In the genomic region with DNA sequence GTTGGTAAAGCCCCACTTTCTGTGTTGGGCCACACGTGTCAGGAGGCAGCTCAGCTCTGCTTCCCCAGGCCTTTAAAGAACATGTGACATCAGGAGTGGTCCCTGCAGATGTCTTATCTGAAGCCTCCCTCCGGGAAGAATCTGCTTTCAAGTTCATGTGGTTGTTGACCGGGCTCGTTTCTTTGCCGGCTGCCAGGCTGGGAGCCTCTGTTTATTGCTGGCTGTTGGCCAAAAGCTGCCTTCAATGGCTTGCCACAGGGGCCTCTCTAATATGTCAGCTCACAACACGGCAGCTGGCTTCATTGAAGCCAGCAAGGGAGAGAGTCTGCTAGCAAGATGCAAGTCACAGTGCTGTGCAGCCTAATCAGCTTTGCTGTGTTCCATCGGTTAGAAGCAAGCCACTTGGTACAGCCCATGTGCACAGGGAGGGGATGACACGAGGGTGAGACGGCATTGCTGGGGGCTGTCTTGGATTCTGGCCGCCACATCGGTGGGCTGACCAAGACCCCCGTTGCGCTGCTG, we compare ENCODE assay signal across 9 cellular contexts. TPM values are rescaled to one million over a fixed set of nuclear protein-coding genes. Genes with fewer than 3 reads are reported as not detected.
DNase-seq lines count a peak whose midpoint lies in the region; ATAC-seq and TF ChIP-seq lines count a peak whose summit lies in the region.
"Had no signal": no experiment of that assay in that cellular context is flagged by ENCODE, and none has a peak within 500 bp of the region (broad histone marks: within the 10 kb centered on the region; RNA-seq: fewer than 3 reads in every experiment).

No MANE protein-coding gene starts in this region.

- H3K36me3 ChIP-seq in fibroblast of lung (ENCODE audit: control insufficient read depth, insufficient read depth, low read length) (peaks cover 4% of the 10 kb centered on the region), smooth muscle cell (ENCODE audit: low read depth) (no peaks in the 10 kb centered on the region)

- H3K4me2 ChIP-seq in fibroblast of lung (ENCODE audit: extremely low read depth, insufficient read depth, low read length) (no peak overlapping the region), smooth muscle cell (peak overlapping the region; percentile 16)

- H3K4me1 ChIP-seq in fibroblast of lung (ENCODE audit: control insufficient read depth, extremely low read depth, insufficient read depth, low read length) (peaks cover 24% of the 10 kb centered on the region), smooth muscle cell (ENCODE audit: low read depth) (no peaks in the 10 kb centered on the region)

- DNase-seq in NCI-H774 (lab: John Stamatoyannopoulos, UW) (peak; percentile 62), fibroblast of lung (ENCODE audit: low read depth in 2 of 2) (peak; percentile 21 to 69), smooth muscle cell (lab: John Stamatoyannopoulos, UW; ENCODE audit: unreplicated experiment) (no peak), Kasumi-1 (lab: John Stamatoyannopoulos, UW) (no peak), KG1 (lab: John Stamatoyannopoulos, UW) (no peak)
- DNase-seq: activated CD4-positive, alpha-beta memory T cell treated with anti-CD3 and anti-CD28 coated beads for 36 hours had no signal

- no peak overlapping the region for H3K9ac ChIP-seq in fibroblast of lung (ENCODE audit: insufficient read depth, low read length)
- no peak overlapping the region for H3K9ac ChIP-seq in smooth muscle cell (ENCODE audit: low read depth)

- H4K20me1 ChIP-seq in fibroblast of lung (ENCODE audit: control insufficient read depth, extremely low read depth, insufficient read depth, low read length) = no peaks in the 10 kb centered on the region
- no peaks in the 10 kb centered on the region for H4K20me1 ChIP-seq in smooth muscle cell (ENCODE audit: low read depth)

- no peak overlapping the region for H3K4me3 ChIP-seq in fibroblast of lung (replicated peaks in 1 of 4; ENCODE audit: control extremely low read depth in 1 of 4, insufficient read depth in 1 of 4, low read depth in 3 of 4, low read length in 4 of 4)
- H3K4me3 ChIP-seq in smooth muscle cell = no peak overlapping the region

- H3K9me3 ChIP-seq in fibroblast of lung (ENCODE audit: control insufficient read depth, insufficient read depth, low read depth, low read length) (no peaks in the 10 kb centered on the region), smooth muscle cell (replicated peaks; ENCODE audit: low read depth) (no peaks in the 10 kb centered on the region)

- H2AFZ ChIP-seq in fibroblast of lung (ENCODE audit: low read length) (no peak overlapping the region), smooth muscle cell (ENCODE audit: low read depth) (peak overlapping the region; percentile 23)

- no peak for TF ChIP-seq EP300 in Ishikawa (IDR thresholded peaks at IDR 0.05; ENCODE audit: borderline replicate concordance)

- TF ChIP-seq CTCF in fibroblast of lung (conservative IDR thresholded peaks at IDR 0.05 in 1 of 2, IDR thresholded peaks at IDR 0.05 in 1 of 2; ENCODE audit: low read depth in 1 of 2, low read length in 2 of 2) = no peak
- TF ChIP-seq CTCF in smooth muscle cell (IDR thresholded peaks at IDR 0.05; ENCODE audit: borderline replicate concordance, insufficient read depth, poor library complexity, severe bottlenecking) = no peak

- ATAC-seq in HG02763 (IDR thresholded peaks at IDR 0.05; ENCODE audit: unreplicated experiment) = no peak
- ATAC-seq in GM21515 (IDR thresholded peaks at IDR 0.05; ENCODE audit: unreplicated experiment) = no peak

- peaks cover 13% of the 10 kb centered on the region for H3F3A ChIP-seq in smooth muscle cell (ENCODE audit: low read depth)

- H3K79me2 ChIP-seq in fibroblast of lung (ENCODE audit: control insufficient read depth, insufficient read depth, low read length) (no peaks in the 10 kb centered on the region), smooth muscle cell (ENCODE audit: low read depth) (no peaks in the 10 kb centered on the region)

- whole genome bisulfite sequencing in smooth muscle cell (ENCODE audit: low lambda C conversion rate) = 45% methylated on average over 13 of the region's 13 CpGs

- H3K27ac ChIP-seq in fibroblast of lung (ENCODE audit: insufficient read depth, low read length) (no peak overlapping the region), smooth muscle cell (ENCODE audit: low read depth) (no peak overlapping the region)

- H3K27me3 ChIP-seq in fibroblast of lung (ENCODE audit: control insufficient read depth, insufficient read depth, low read length) (no peaks in the 10 kb centered on the region), smooth muscle cell (ENCODE audit: low read depth) (no peaks in the 10 kb centered on the region)

- TF ChIP-seq RAD21 in Ishikawa (IDR thresholded peaks at IDR 0.05; ENCODE audit: low read depth) = no peak

TF ChIP-seq in Ishikawa, 13 proteins besides CTCF, POLR2A, EP300 and RAD21:
- TF ChIP-seq REST (IDR thresholded peaks at IDR 0.05; ENCODE audit: low read depth) (no peak), NFIC (IDR thresholded peaks at IDR 0.05) (peak; percentile 34; the same call in 1 of the 2 replicates)
TF ChIP-seq in Ishikawa: peak in this region for 1.

RNA-seq across cellular contexts. Expression of gene MRGPRF, which starts 14.6 kb away (rescaled TPM):
- total RNA-seq in fibroblast of lung (63.9 and 84.2 TPM in 2 replicates), smooth muscle cell (6.7 and 6.8 TPM in 2 replicates)
- polyA plus RNA-seq in fibroblast of lung (47.5 and 88.1 TPM in 2 replicates), smooth muscle cell (17.2 and 20.1 TPM in 2 replicates)
- polyA plus RNA-seq in fibroblast of lung (2012) = 87.8 and 142 TPM in 2 replicates
- 84.7 and 165 TPM in 2 replicates for polyA minus RNA-seq in fibroblast of lung (ENCODE audit: low replicate concordance)
- total RNA-seq: activated CD4-positive, alpha-beta memory T cell treated with anti-CD3 and anti-CD28 coated beads for 36 hours had no signal

RNA-seq across cellular contexts. Expression of gene MRGPRD, which starts 17.7 kb away (rescaled TPM):
- total RNA-seq in fibroblast of lung (not detected in 2 replicates), smooth muscle cell (not detected in 2 replicates)
- polyA plus RNA-seq in fibroblast of lung (not detected in 2 replicates), smooth muscle cell (0.25 TPM in 1 of 2 replicates, not detected in the other)
- not detected in 2 replicates for polyA plus RNA-seq in fibroblast of lung (2012)
- polyA minus RNA-seq in fibroblast of lung (ENCODE audit: low replicate concordance) = 2.3 TPM in 1 of 2 replicates, not detected in the other
- total RNA-seq: activated CD4-positive, alpha-beta memory T cell treated with anti-CD3 and anti-CD28 coated beads for 36 hours had no signal

RNA-seq across cellular contexts. Expression of gene TPCN2, which starts 50.3 kb away (rescaled TPM):
- 8.7 and 11.7 TPM in 2 replicates for total RNA-seq in fibroblast of lung
- polyA plus RNA-seq in fibroblast of lung = 7.7 and 9.7 TPM in 2 replicates
- polyA plus RNA-seq in fibroblast of lung (2012) = 7.1 and 9.9 TPM in 2 replicates
- polyA minus RNA-seq in fibroblast of lung (ENCODE audit: low replicate concordance) = 24.2 and 31.8 TPM in 2 replicates
- total RNA-seq in smooth muscle cell = 5.9 and 7.4 TPM in 2 replicates
- polyA plus RNA-seq in smooth muscle cell = 10.5 and 13.6 TPM in 2 replicates

Comparison
In these comparisons a context has a peak if more than half of its experiments do, and no peak if none do; other contexts are left out.
1. DNase-seq: peak in NCI-H774 (single experiment) and fibroblast of lung (2 of 2); none in smooth muscle cell (single experiment), Kasumi-1 (0 of 2) and KG1 (single experiment).